ENCODE assay signal across 9 cellular contexts in genomic region chrX:30659421-30659820, GRCh38. TPM values are rescaled to one million over a fixed set of nuclear protein-coding genes. Genes with fewer than 3 reads are reported as not detected.
DNase-seq lines count a peak whose midpoint lies in the region; ATAC-seq, FAIRE-seq and TF ChIP-seq lines count a peak whose summit lies in the region.
"Had no signal": no experiment of that assay in that cellular context is flagged by ENCODE, and none has a peak within 500 bp of the region (broad histone marks: within the 10 kb centered on the region; RNA-seq: fewer than 3 reads in every experiment).

No MANE protein-coding gene starts in this region.

- WGBS in pancreas, 2 donors: 80 to 99% methylated on average over 2 of the region's 2 CpGs

- no peaks in the 10 kb centered on the region for H3K9me3 ChIP-seq in pancreas

- intact Hi-C loops in pancreas (cut with DNase I) (no loop called here), head of caudate nucleus (cut with DNase I) (no loop called here)

- H3K36me3 ChIP-seq in pancreas: no peaks in the 10 kb centered on the region

- TF ChIP-seq CTCF in GM10266 (IDR thresholded peaks at IDR 0.05; ENCODE audit: control insufficient read depth, insufficient read depth, low read depth, missing control alignments) (no peak), choroid plexus epithelial cell (conservative IDR thresholded peaks at IDR 0.05; ENCODE audit: low read depth, low read length) (no peak), pancreas (IDR thresholded peaks at IDR 0.05) (no peak)

- ATAC-seq in pancreas: peak in 2 of 4 donors; percentile 39 to 65
- no peak for ATAC-seq in HG03095 (IDR thresholded peaks at IDR 0.05; ENCODE audit: unreplicated experiment)

- H3K4me1 ChIP-seq in pancreas: no peaks in the 10 kb centered on the region

- H3K4me3 ChIP-seq in choroid plexus epithelial cell (ENCODE audit: low read depth, low read length) (no peak overlapping the region), pancreas (no peak overlapping the region)

- no peaks in the 10 kb centered on the region for H3K27me3 ChIP-seq in pancreas

- H3K27ac ChIP-seq in pancreas: no peak overlapping the region

- peak; percentile 96 for FAIRE-seq in pancreas (lab: Jason Lieb, UNC)

- DNase-seq in GM10266 (ENCODE audit: extremely low spot score) (peak; percentile 6), NCI-H226 (peak; percentile 63), choroid plexus epithelial cell (ENCODE audit: low read depth) (peak; percentile 93), pancreas (no peak), head of caudate nucleus (no peak), NAMALWA (ENCODE audit: low spot score) (no peak), 8988T (no peak)
- DNase-seq: SHP77 had no signal

RNA-seq across cellular contexts. Expression of gene GK, which starts 6.2 kb away (rescaled TPM):
- 1 to 10 TPM; 1.6 to 7.5 (median 2.6) TPM for total RNA-seq in pancreas
- 1 to 10 TPM; 1.3 to 3.9 TPM for polyA plus RNA-seq in pancreas

Comparison
In these comparisons a context has a peak if more than half of its experiments do, and no peak if none do; other contexts are left out.
1. DNase-seq: peak in GM10266 (single experiment), NCI-H226 (single experiment) and choroid plexus epithelial cell (single experiment); none in pancreas (0 of 6), head of caudate nucleus (0 of 42), NAMALWA (single experiment) and 8988T (single experiment).